ENCODE assay signal across 1 cellular context in genomic region chr6:33061987-33062386, GRCh38.
A peak's percentile ranks its signal among the peaks of the same experiment; 100 is the strongest.
TF ChIP-seq lines count a peak whose summit lies in the region.

No MANE protein-coding gene starts in this region.

TF ChIP-seq in K562, 482 proteins besides CTCF, POLR2A, EP300 and RAD21 (continued from another document):
- TF ChIP-seq ZNF609 (CRISPR knock-in tag; IDR thresholded peaks at IDR 0.05; ENCODE audit: borderline replicate concordance), result no peak
- TF ChIP-seq SPI1 (IDR thresholded peaks at IDR 0.05; ENCODE audit: borderline replicate concordance, low read depth, low read length), result peak; percentile 97
- peak; percentile 8; the same call in 1 of the 2 replicates for TF ChIP-seq TEAD4 (IDR thresholded peaks at IDR 0.05; ENCODE audit: low read length)
- TF ChIP-seq TEAD4 (CRISPR knock-in tag; IDR thresholded peaks at IDR 0.05; ENCODE audit: borderline replicate concordance), result no peak
- TF ChIP-seq MAFF (IDR thresholded peaks at IDR 0.05; ENCODE audit: low read length), result peak; percentile 3; the same call in 1 of the 2 replicates
- TF ChIP-seq ZFP36 (IDR thresholded peaks at IDR 0.05; ENCODE audit: low read depth, low read length, partially characterized antibody), result peak; percentile 92
- TF ChIP-seq C11orf30 (IDR thresholded peaks at IDR 0.05; ENCODE audit: low read depth), result peak; percentile 56
